ENCODE assay signal across 15 cellular contexts in genomic region chr20:33697129-33697528, GRCh38.
A peak's percentile ranks its signal among the peaks of the same experiment; 100 is the strongest.
DNase-seq lines count a peak whose midpoint lies in the region; ATAC-seq and TF ChIP-seq lines count a peak whose summit lies in the region.
"Had no signal": no experiment of that assay in that cellular context is flagged by ENCODE, and none has a peak within 500 bp of the region (broad histone marks: within the 10 kb centered on the region; RNA-seq: fewer than 3 reads in every experiment).

No MANE protein-coding gene starts in this region.

- no peak overlapping the region for H3K27ac Mint-ChIP-seq in stimulated activated memory B cell treated with anti-CD40 and anti-IgM and Interleukin-4, amounts not matched to agents 10 μg/mL and 1 μg/mL and 100 μg/mL, for 72 hours
- H3K27ac Mint-ChIP-seq: CD8-positive, alpha-beta T cell had no signal

- H3K4me3 Mint-ChIP-seq in stimulated activated memory B cell treated with anti-CD40 and anti-IgM and Interleukin-4, amounts not matched to agents 10 μg/mL and 1 μg/mL and 100 μg/mL, for 72 hours = no peak overlapping the region
- H3K4me3 Mint-ChIP-seq: CD8-positive, alpha-beta T cell had no signal

- H3K4me1 Mint-ChIP-seq in stimulated activated memory B cell treated with anti-CD40 and anti-IgM and Interleukin-4, amounts not matched to agents 10 μg/mL and 1 μg/mL and 100 μg/mL, for 72 hours = no peaks in the 10 kb centered on the region

- DNase-seq in GM04504 (ENCODE audit: low read depth) = peak; percentile 56
- peak; percentile 90 for DNase-seq in adipocyte (ENCODE audit: low read depth)
- peak; percentile 81 to 94 for DNase-seq in foreskin fibroblast
- no peak for DNase-seq in cerebellar cortex (ENCODE audit: low spot score)
- no peak for DNase-seq in activated CD8-positive, alpha-beta memory T cell treated with anti-CD3 and anti-CD28 coated beads for 24 hours
- no peak for DNase-seq in CD1c-positive myeloid dendritic cell (ENCODE audit: extremely low spot score)
- DNase-seq: activated CD4-positive, alpha-beta T cell treated with anti-CD3 and anti-CD28 coated beads for 48 hours; activated naive CD4-positive, alpha-beta T cell treated with Interleukin-2 at 50 U/mL for 16 hours; CD8-positive, alpha-beta T cell; left colon; NCI-H2171; SHP77 treated with DMSO at 0.1 percent for 48 hours had no signal

- peaks cover 19% of the 10 kb centered on the region for H3K4me1 ChIP-seq in adipocyte (ENCODE audit: control insufficient read depth, insufficient read depth, low read length)
- peaks cover 11% of the 10 kb centered on the region for H3K4me1 ChIP-seq in rectal smooth muscle tissue (ENCODE audit: control insufficient read depth, insufficient read depth, low read length)

- H3K36me3 ChIP-seq in adipocyte (ENCODE audit: control insufficient read depth, insufficient read depth, low read length, severe bottlenecking) = no peaks in the 10 kb centered on the region
- no peaks in the 10 kb centered on the region for H3K36me3 ChIP-seq in rectal smooth muscle tissue (ENCODE audit: control insufficient read depth, insufficient read depth, low read length)

- H3K4me3 ChIP-seq in adipocyte (ENCODE audit: low read length) (no peak overlapping the region), foreskin fibroblast (ENCODE audit: low read depth in 1 of 2, low read length in 2 of 2) (no peak overlapping the region), rectal smooth muscle tissue (ENCODE audit: low read length) (no peak overlapping the region)
- H3K4me3 ChIP-seq: GM12878 had no signal

- H3K9ac ChIP-seq in adipocyte (ENCODE audit: low read length) (peak overlapping the region; percentile 42), rectal smooth muscle tissue (ENCODE audit: low read length) (no peak overlapping the region)

- no peak for TF ChIP-seq CTCF in foreskin fibroblast (IDR thresholded peaks at IDR 0.05; ENCODE audit: low read depth, low read length)

- peaks cover 2% of the 10 kb centered on the region for H3K9me3 Mint-ChIP-seq in stimulated activated memory B cell treated with anti-CD40 and anti-IgM and Interleukin-4, amounts not matched to agents 10 μg/mL and 1 μg/mL and 100 μg/mL, for 72 hours
- H3K9me3 Mint-ChIP-seq: CD8-positive, alpha-beta T cell had no signal

- ATAC-seq in stimulated activated memory B cell treated with anti-CD40 and anti-IgM and Interleukin-4, amounts not matched to agents 10 μg/mL and 1 μg/mL and 100 μg/mL, for 72 hours = no peak
- ATAC-seq: CD8-positive, alpha-beta T cell; GM12878; left colon had no signal

- H3K27me3 Mint-ChIP-seq in stimulated activated memory B cell treated with anti-CD40 and anti-IgM and Interleukin-4, amounts not matched to agents 10 μg/mL and 1 μg/mL and 100 μg/mL, for 72 hours = no peaks in the 10 kb centered on the region

- peaks cover 5% of the 10 kb centered on the region for H3K36me3 Mint-ChIP-seq in stimulated activated memory B cell treated with anti-CD40 and anti-IgM and Interleukin-4, amounts not matched to agents 10 μg/mL and 1 μg/mL and 100 μg/mL, for 72 hours
- H3K36me3 Mint-ChIP-seq: CD8-positive, alpha-beta T cell had no signal

- no peaks in the 10 kb centered on the region for H3K27me3 ChIP-seq in adipocyte (replicated peaks; ENCODE audit: control insufficient read depth, insufficient read depth, low read length)
- H3K27me3 ChIP-seq in rectal smooth muscle tissue (ENCODE audit: control insufficient read depth, insufficient read depth, low read length) = no peaks in the 10 kb centered on the region

- peak overlapping the region; percentile 63 for H3K27ac ChIP-seq in rectal smooth muscle tissue (ENCODE audit: low read depth, low read length)

- no peaks in the 10 kb centered on the region for H3K9me3 ChIP-seq in adipocyte (ENCODE audit: control insufficient read depth, low read length)

Comparison
In these comparisons a context has a peak if more than half of its experiments do, and no peak if none do; other contexts are left out.
1. DNase-seq: peak in GM04504 (single experiment), adipocyte (single experiment) and foreskin fibroblast (2 of 2); none in cerebellar cortex (single experiment), activated CD8-positive, alpha-beta memory T cell treated with anti-CD3 and anti-CD28 coated beads for 24 hours (single experiment) and CD1c-positive myeloid dendritic cell (single experiment).